21 cellular contexts compared by ENCODE assay signal in the genomic region with DNA sequence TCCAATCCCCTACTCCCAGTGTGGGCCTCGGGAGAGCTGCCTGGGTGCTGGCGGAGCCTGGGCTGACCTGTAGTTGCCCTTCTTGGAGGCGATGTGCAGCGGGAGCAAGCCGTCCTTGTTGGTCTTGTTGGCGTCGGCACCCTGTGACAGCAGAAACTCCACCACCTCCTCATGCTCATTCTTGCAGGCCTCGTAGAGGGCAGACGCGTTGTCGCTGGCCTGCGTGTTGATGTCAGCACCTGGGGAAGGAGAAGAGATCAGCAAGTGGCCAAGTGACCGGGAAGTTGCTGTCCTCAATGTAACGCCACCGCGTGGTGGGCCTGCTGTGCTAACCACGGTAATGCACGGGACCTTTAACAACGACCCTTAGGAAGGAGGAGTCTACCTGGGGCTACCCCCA. TPM values are rescaled to one million over a fixed set of nuclear protein-coding genes. Genes with fewer than 3 reads are reported as not detected.
"Had no signal": no experiment of that assay in that cellular context is flagged by ENCODE, and none has a peak within 500 bp of the region (broad histone marks: within the 10 kb centered on the region; RNA-seq: fewer than 3 reads in every experiment).

No MANE protein-coding gene starts in this region.

- H3K4me3 ChIP-seq: coronary artery, lung, skin epidermis had no signal

- ATAC-seq: activated CD8-positive, alpha-beta T cell treated with anti-CD3 and anti-CD28 coated beads for 36 hours; activated naive CD8-positive, alpha-beta T cell treated with anti-CD3 and anti-CD28 coated beads, Interleukin-2, amount 50 U/mL, for 24 hours; activated T-helper 17 cell treated with anti-CD3 and anti-CD28 coated beads, Interleukin-2, amount 50 U/mL, for 72 hours; natural killer cell treated with Interleukin-12 subunit alpha and Interleukin-12 subunit beta and Interleukin-15 and Interleukin-18, amount 100 ng/mL, for 72 hours; T-cell had no signal

- H3K36me3 ChIP-seq: brain microvascular endothelial cell had no signal

- H3K27ac ChIP-seq: brain microvascular endothelial cell, coronary artery, parathyroid adenoma, skin epidermis had no signal

- DNase-seq: activated CD4-positive, alpha-beta T cell treated with anti-CD3 and anti-CD28 coated beads, Interleukin-2, amount 10 ng/mL, durations not matched to agents 24 days and 14 days; activated CD8-positive, alpha-beta T cell treated with anti-CD3 and anti-CD28 coated beads for 36 hours; activated naive CD4-positive, alpha-beta T cell treated with Interleukin-2 at 50 U/mL for 16 hours; activated naive CD8-positive, alpha-beta T cell treated with anti-CD3 and anti-CD28 coated beads, Interleukin-2, amount 50 U/mL, for 24 hours; activated T-cell treated with anti-CD3 and anti-CD28 coated beads, Interleukin-2, amount 50 U/mL, for 1 hour; anterior cingulate cortex; brain microvascular endothelial cell; erythroblast; stimulated activated CD4-positive, alpha-beta T cell treated with anti-CD3 and anti-CD28 coated beads, Interleukin-15, amount 100 ng/mL, for 24 hours; stimulated activated CD4-positive, alpha-beta T cell treated with anti-CD3 and anti-CD28 coated beads, Interleukin-2, amount 100 ng/mL, for 48 hours; T-cell; T1000 had no signal

- H3K27me3 ChIP-seq: brain microvascular endothelial cell had no signal

- H2AFZ ChIP-seq: parathyroid adenoma had no signal

- H3K4me1 ChIP-seq: parathyroid adenoma had no signal

- H3K9ac ChIP-seq: parathyroid adenoma had no signal

RNA-seq across cellular contexts. Expression of a gene that starts 20.1 kb away (rescaled TPM):
- total RNA-seq: activated CD4-positive, alpha-beta T cell treated with anti-CD3 and anti-CD28 coated beads, Interleukin-2, amount 10 ng/mL, durations not matched to agents 24 days and 14 days; activated CD8-positive, alpha-beta T cell treated with anti-CD3 and anti-CD28 coated beads for 36 hours; activated T-helper 17 cell treated with anti-CD3 and anti-CD28 coated beads, Interleukin-2, amount 50 U/mL, for 72 hours; mesothelial cell of epicardium; natural killer cell treated with Interleukin-12 subunit alpha and Interleukin-12 subunit beta and Interleukin-15 and Interleukin-18, amount 100 ng/mL, for 72 hours; T-cell had no signal

RNA-seq across cellular contexts. Expression of a gene that starts 29.1 kb away (rescaled TPM):
- total RNA-seq: temporal lobe had no signal

RNA-seq across cellular contexts. Expression of a gene that starts 49.8 kb away (rescaled TPM):
- total RNA-seq: activated CD4-positive, alpha-beta T cell treated with anti-CD3 and anti-CD28 coated beads, Interleukin-2, amount 10 ng/mL, durations not matched to agents 24 days and 14 days; activated CD8-positive, alpha-beta T cell treated with anti-CD3 and anti-CD28 coated beads for 36 hours; frontal cortex; lung; mesothelial cell of epicardium; natural killer cell treated with Interleukin-12 subunit alpha and Interleukin-12 subunit beta and Interleukin-15 and Interleukin-18, amount 100 ng/mL, for 72 hours; T-cell; temporal lobe had no signal
- polyA plus RNA-seq: lung had no signal
